18 cellular contexts compared by ENCODE assay signal in the genomic region with DNA sequence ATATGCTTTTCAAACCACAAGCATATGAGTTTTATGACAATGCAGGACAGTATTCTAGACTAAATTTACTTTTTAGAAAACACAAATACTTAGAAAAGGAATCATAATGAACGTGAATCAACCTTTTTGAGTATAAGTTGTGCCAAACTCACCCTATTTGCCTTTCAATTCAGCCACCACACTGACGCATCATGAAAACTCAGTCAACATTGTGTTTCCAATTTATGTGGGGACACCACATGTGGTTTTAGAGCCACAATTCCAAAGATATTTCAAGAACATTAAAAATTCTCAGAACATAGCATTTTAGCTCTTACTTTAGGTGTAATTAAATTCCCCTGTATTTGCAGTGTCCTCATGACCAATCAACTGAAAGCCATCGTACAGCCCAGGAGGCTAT.
DNase-seq lines count a peak whose midpoint lies in the region; TF ChIP-seq lines count a peak whose summit lies in the region.
"Had no signal": no experiment of that assay in that cellular context is flagged by ENCODE, and none has a peak within 500 bp of the region (broad histone marks: within the 10 kb centered on the region; RNA-seq: fewer than 3 reads in every experiment).

No MANE protein-coding gene starts in this region.

- no peaks in the 10 kb centered on the region for H3K36me3 ChIP-seq in MM.1S (replicated peaks; ENCODE audit: insufficient read depth, low read length)
- H3K36me3 ChIP-seq: BE2C had no signal

- peak; percentile 62 for DNase-seq in AG08395 (ENCODE audit: low spot score)
- peak; percentile 66 for DNase-seq in GM04503 (ENCODE audit: low read depth)
- DNase-seq in astrocyte of the spinal cord (ENCODE audit: low read depth, low spot score): peak; percentile 27
- no peak for DNase-seq in MM.1S
- DNase-seq in Kasumi-1 (lab: John Stamatoyannopoulos, UW): no peak
- no peak for DNase-seq in NCI-H1694 (lab: John Stamatoyannopoulos, UW)
- DNase-seq: BE2C; Caco-2; CD4-positive, alpha-beta T cell; GDM1; HCEC 1CT had no signal

- no peaks in the 10 kb centered on the region for H3K9me2 ChIP-seq in MM.1S (replicated peaks; ENCODE audit: insufficient read depth, low read length)

- H3K9me3 Mint-ChIP-seq in nephron: no peaks in the 10 kb centered on the region
- H3K9me3 Mint-ChIP-seq: CD4-positive, alpha-beta T cell; GM23338 had no signal

- H3K4me3 ChIP-seq in astrocyte of the spinal cord (ENCODE audit: low read depth, low read length) (no peak overlapping the region), MM.1S (ENCODE audit: low read length) (no peak overlapping the region)
- H3K4me3 ChIP-seq: A549, GM12878, GM23338 had no signal

- no peak overlapping the region for H2AFZ ChIP-seq in MM.1S (ENCODE audit: low read length)
- H2AFZ ChIP-seq: GM23338 had no signal

- H3K4me1 ChIP-seq in MM.1S (ENCODE audit: low read length): no peaks in the 10 kb centered on the region
- H3K4me1 ChIP-seq: A549, BE2C, Caco-2 had no signal

- peak overlapping the region in 2 of 3 experiments; percentile 54 to 68 for H3K27ac Mint-ChIP-seq in nephron
- H3K27ac Mint-ChIP-seq: CD4-positive, alpha-beta T cell; GM23338 had no signal

- H3K79me2 ChIP-seq in MM.1S (ENCODE audit: low read length): no peaks in the 10 kb centered on the region

- no peak overlapping the region for H3K9ac ChIP-seq in MM.1S (ENCODE audit: low read length)

- H4K20me1 ChIP-seq in MM.1S (ENCODE audit: insufficient read depth, low read length): no peaks in the 10 kb centered on the region

- in situ Hi-C loops in astrocyte of the spinal cord (cut with HindIII; ENCODE audit: low sequenced_read_pairs): no loop called here

- H3K4me3 Mint-ChIP-seq in nephron: no peak overlapping the region
- H3K4me3 Mint-ChIP-seq: CD4-positive, alpha-beta T cell; GM23338 had no signal

- no peaks in the 10 kb centered on the region for H3K9me3 ChIP-seq in MM.1S (replicated peaks; ENCODE audit: insufficient read depth, low read length)
- H3K9me3 ChIP-seq: A549, BE2C, Caco-2 had no signal

- peaks cover 15% of the 10 kb centered on the region for H3K4me1 Mint-ChIP-seq in nephron

- H3K27me3 ChIP-seq in MM.1S (replicated peaks; ENCODE audit: insufficient read depth, low read length): no peaks in the 10 kb centered on the region
- H3K27me3 ChIP-seq: BE2C had no signal

- no peak for TF ChIP-seq CTCF in astrocyte of the spinal cord (IDR thresholded peaks at IDR 0.05; ENCODE audit: low read depth, low read length)
- no peak for TF ChIP-seq CTCF in nephron (IDR thresholded peaks at IDR 0.05; ENCODE audit: unreplicated experiment in 3 of 3)
- no peak for TF ChIP-seq CTCF in MM.1S (IDR thresholded peaks at IDR 0.05; ENCODE audit: low read length)

- H3F3A ChIP-seq in MM.1S (ENCODE audit: insufficient read depth, low read length): no peaks in the 10 kb centered on the region

- H3K4me2 ChIP-seq in MM.1S (ENCODE audit: low read depth, low read length): no peak overlapping the region
- H3K4me2 ChIP-seq: A549, GM23338 had no signal

- H3K27ac ChIP-seq in MM.1S (ENCODE audit: low read length): no peak overlapping the region
- H3K27ac ChIP-seq: 22Rv1, A549, C4-2B, HL-60 had no signal

- no peaks in the 10 kb centered on the region for H3K36me3 Mint-ChIP-seq in nephron (ENCODE audit: low read depth)

- H3K27me3 Mint-ChIP-seq in nephron (ENCODE audit: low read depth): peaks cover 3% of the 10 kb centered on the region
- H3K27me3 Mint-ChIP-seq: CD4-positive, alpha-beta T cell had no signal

Comparison
In these comparisons a context has a peak if more than half of its experiments do, and no peak if none do; other contexts are left out.
1. DNase-seq: peak in AG08395 (single experiment), GM04503 (single experiment) and astrocyte of the spinal cord (single experiment); none in MM.1S (single experiment), Kasumi-1 (0 of 2) and NCI-H1694 (single experiment).